In genomic region chr16:19748389-19749110, GRCh38 we compare ENCODE assay signal across 2 cellular contexts.
TF ChIP-seq lines count a peak whose summit lies in the region.

No MANE protein-coding gene starts in this region.

TF ChIP-seq in SK-N-SH, 30 proteins besides CTCF, POLR2A, EP300 and RAD21:
- TF ChIP-seq FOXJ3 (CRISPR knock-in tag; IDR thresholded peaks at IDR 0.05) (no peak), ZBTB33 (IDR thresholded peaks at IDR 0.05; ENCODE audit: borderline replicate concordance, low read depth) (no peak), EZH2phosphoT487 (IDR thresholded peaks at IDR 0.05; ENCODE audit: borderline replicate concordance, low read depth) (no peak), RCOR1 (IDR thresholded peaks at IDR 0.05; ENCODE audit: low read length) (no peak), USF2 (IDR thresholded peaks at IDR 0.05; ENCODE audit: borderline replicate concordance, low read depth, low read length) (no peak)

TF ChIP-seq in endothelial cell of umbilical vein, 7 proteins besides CTCF, POLR2A, EP300 and RAD21:
- TF ChIP-seq POLR2AphosphoS5 (IDR thresholded peaks at IDR 0.05; ENCODE audit: insufficient read depth, low read depth, low read length): no peak
- TF ChIP-seq MYC (IDR thresholded peaks at IDR 0.05; ENCODE audit: low read depth, low read length): no peak
- TF ChIP-seq GATA2 (IDR thresholded peaks at IDR 0.05; ENCODE audit: insufficient read depth, insufficient read length, low read depth, low read length): no peak
- TF ChIP-seq FOS (IDR thresholded peaks at IDR 0.05; ENCODE audit: borderline replicate concordance, insufficient read depth, low read length): no peak
- no peak for TF ChIP-seq JUN (IDR thresholded peaks at IDR 0.05; ENCODE audit: borderline replicate concordance, insufficient read depth, insufficient read length, low read depth)
- TF ChIP-seq EZH2 (IDR thresholded peaks at IDR 0.05; ENCODE audit: borderline replicate concordance, low read depth, low read length, severe bottlenecking): no peak
- no peak for TF ChIP-seq MAX (IDR thresholded peaks at IDR 0.05; ENCODE audit: insufficient read depth, insufficient read length)
TF ChIP-seq in endothelial cell of umbilical vein: peak in this region for 0.
